ENCODE assay signal across 19 cellular contexts in genomic region chr6:145562771-145563615, GRCh38.
A peak's percentile ranks its signal among the peaks of the same experiment; 100 is the strongest.
DNase-seq lines count a peak whose midpoint lies in the region; ATAC-seq and TF ChIP-seq lines count a peak whose summit lies in the region.
"Had no signal": no experiment of that assay in that cellular context is flagged by ENCODE, and none has a peak within 500 bp of the region (broad histone marks: within the 10 kb centered on the region; RNA-seq: fewer than 3 reads in every experiment).

No MANE protein-coding gene starts in this region.

- no peaks in the 10 kb centered on the region for H3K36me3 ChIP-seq in hepatocyte (replicated peaks; ENCODE audit: insufficient read depth, low read depth)
- H3K36me3 ChIP-seq: brain microvascular endothelial cell, heart left ventricle had no signal

- no peak overlapping the region for H3K27ac ChIP-seq in hepatocyte
- H3K27ac ChIP-seq: brain microvascular endothelial cell, heart left ventricle, PC-9 had no signal

- H2AFZ ChIP-seq in hepatocyte: no peak overlapping the region
- H2AFZ ChIP-seq: PC-9 had no signal

- H4K20me1 ChIP-seq in hepatocyte (ENCODE audit: insufficient read depth, poor library complexity, severe bottlenecking): no peaks in the 10 kb centered on the region

- no peaks in the 10 kb centered on the region for H3K9me2 ChIP-seq in hepatocyte (replicated peaks; ENCODE audit: insufficient read depth)

- DNase-seq in DMS53 treated with DMSO at 0.1 percent for 48 hours (lab: John Stamatoyannopoulos, UW; ENCODE audit: unreplicated experiment) (peak; percentile 63), M059J (ENCODE audit: low read depth) (peak; percentile 57), RPMI7951 (ENCODE audit: low read depth) (peak; percentile 70), myocyte (ENCODE audit: low read depth) (peak; percentile 22), hepatocyte (ENCODE audit: low spot score) (no peak), NCI-H446 treated with DMSO at 0.1 percent for 48 hours (lab: John Stamatoyannopoulos, UW) (no peak)
- DNase-seq: activated CD4-positive, alpha-beta T cell treated with anti-CD3 and anti-CD28 coated beads for 1 hour; activated naive CD8-positive, alpha-beta T cell treated with anti-CD3 and anti-CD28 coated beads for 36 hours; brain microvascular endothelial cell; cortex of kidney; heart left ventricle; immature natural killer cell; MV-4-11; NCI-H2107; NCI-H774; nucleus accumbens; PC-9; T-helper 9 cell had no signal

- H3K27me3 ChIP-seq in hepatocyte: no peaks in the 10 kb centered on the region
- H3K27me3 ChIP-seq: brain microvascular endothelial cell, heart left ventricle had no signal

- no peaks in the 10 kb centered on the region for H3K79me2 ChIP-seq in hepatocyte

- 77% methylated on average over 10 of the region's 10 CpGs for WGBS in hepatocyte (ENCODE audit: low lambda C conversion rate, missing lambda C conversion rate)

- no peak overlapping the region for H3K4me3 ChIP-seq in hepatocyte
- H3K4me3 ChIP-seq: heart left ventricle, PC-9 had no signal

- no peak overlapping the region for H3K4me2 ChIP-seq in hepatocyte
- H3K4me2 ChIP-seq: PC-9 had no signal

- no peak for TF ChIP-seq CTCF in hepatocyte (IDR thresholded peaks at IDR 0.05; ENCODE audit: poor library complexity)

- no peaks in the 10 kb centered on the region for H3K9me3 ChIP-seq in hepatocyte (ENCODE audit: low read depth)

- ATAC-seq in GM19035 (IDR thresholded peaks at IDR 0.05; ENCODE audit: unreplicated experiment): no peak
- ATAC-seq: heart left ventricle had no signal

- H3K4me1 ChIP-seq in hepatocyte (ENCODE audit: insufficient read depth): no peaks in the 10 kb centered on the region
- H3K4me1 ChIP-seq: heart left ventricle had no signal

Comparison
In these comparisons a context has a peak if more than half of its experiments do, and no peak if none do; other contexts are left out.
1. DNase-seq: peak in DMS53 treated with DMSO at 0.1 percent for 48 hours (single experiment), M059J (single experiment), RPMI7951 (single experiment) and myocyte (single experiment); none in hepatocyte (single experiment) and NCI-H446 treated with DMSO at 0.1 percent for 48 hours (single experiment).